10 cellular contexts compared by ENCODE assay signal in the genomic region with DNA sequence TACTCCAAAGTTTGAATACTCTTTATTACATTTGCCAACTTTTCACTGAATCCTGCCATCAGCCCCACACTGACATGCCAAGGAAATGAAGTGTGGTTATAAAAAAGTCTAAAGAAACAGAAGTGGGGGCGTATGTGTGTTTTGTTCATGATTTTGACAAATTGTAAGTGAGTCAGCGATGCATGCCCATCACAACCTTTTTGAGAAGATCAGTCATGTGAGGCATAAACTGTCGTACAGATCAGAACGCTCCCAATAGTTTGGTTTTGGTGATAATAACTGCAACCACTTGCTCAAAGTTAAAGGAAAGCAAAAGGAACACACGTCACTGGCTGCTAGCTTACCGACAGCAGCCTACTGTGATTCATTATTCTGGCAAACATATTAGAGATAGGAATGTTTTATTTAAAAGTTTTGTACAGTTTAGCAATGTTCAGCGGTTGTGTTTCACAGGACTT.
A peak's percentile ranks its signal among the peaks of the same experiment; 100 is the strongest.
DNase-seq lines count a peak whose midpoint lies in the region; ATAC-seq and TF ChIP-seq lines count a peak whose summit lies in the region.
"Had no signal": no experiment of that assay in that cellular context is flagged by ENCODE, and none has a peak within 500 bp of the region (broad histone marks: within the 10 kb centered on the region; RNA-seq: fewer than 3 reads in every experiment).

No MANE protein-coding gene starts in this region.

- H3K9me2 ChIP-seq in OCI-LY1 (ENCODE audit: low read depth, low read length) = no peaks in the 10 kb centered on the region

- H3K4me3 ChIP-seq in OCI-LY1 (ENCODE audit: low read depth, low read length, poor library complexity, severe bottlenecking) = no peak overlapping the region
- H3K4me3 ChIP-seq: cardiac muscle cell had no signal

- TF ChIP-seq CTCF in OCI-LY1 (IDR thresholded peaks at IDR 0.05; ENCODE audit: low read length) = no peak

- ATAC-seq in GM21576 (IDR thresholded peaks at IDR 0.05; ENCODE audit: unreplicated experiment) = no peak

- no peaks in the 10 kb centered on the region for H4K20me1 ChIP-seq in OCI-LY1 (ENCODE audit: insufficient read depth, low read length)

- no peaks in the 10 kb centered on the region for H3K27me3 ChIP-seq in OCI-LY1 (ENCODE audit: insufficient read depth, low read length)
- H3K27me3 ChIP-seq: cardiac muscle cell had no signal

- no peaks in the 10 kb centered on the region for H3K9me3 ChIP-seq in OCI-LY1 (ENCODE audit: low read length)

- no peak overlapping the region for H3K9ac ChIP-seq in OCI-LY1 (ENCODE audit: low read length)

- DNase-seq in GM04503 (ENCODE audit: low read depth) (peak; percentile 27), fibroblast of peridontal ligament (ENCODE audit: extremely low read depth) (peak; percentile 97), renal cortical epithelial cell (ENCODE audit: low read depth) (peak; percentile 78), NCI-H1436 treated with DMSO at 0.1 percent for 48 hours (lab: John Stamatoyannopoulos, UW) (no peak), superior temporal gyrus (ENCODE audit: extremely low spot score) (no peak), NCI-H146 treated with DMSO at 0.1 percent for 48 hours (lab: John Stamatoyannopoulos, UW; ENCODE audit: unreplicated experiment) (no peak)
- DNase-seq: T-cell had no signal

- H3K36me3 ChIP-seq in OCI-LY1 (ENCODE audit: insufficient read depth, low read length) = no peaks in the 10 kb centered on the region
- H3K36me3 ChIP-seq: cardiac muscle cell had no signal

- H3K4me1 ChIP-seq in OCI-LY1 (ENCODE audit: insufficient read depth, low read length, severe bottlenecking) = peaks cover 4% of the 10 kb centered on the region

- no peak overlapping the region for H3K27ac ChIP-seq in OCI-LY1 (ENCODE audit: low read depth, low read length, poor library complexity, severe bottlenecking)
- H3K27ac ChIP-seq: cardiac muscle cell had no signal

- H3K79me2 ChIP-seq in OCI-LY1 (ENCODE audit: insufficient read depth, low read length) = no peaks in the 10 kb centered on the region

- no peaks in the 10 kb centered on the region; the same call in 1 of the 2 replicates for H3F3A ChIP-seq in OCI-LY1 (ENCODE audit: insufficient read depth, low read length)

- H2AFZ ChIP-seq in OCI-LY1 (ENCODE audit: low read length) = no peak overlapping the region

- H3K4me2 ChIP-seq in OCI-LY1 (ENCODE audit: low read length) = 0 out of 2 replicates have a peak overlapping the region, but pooled peaks have one; percentile 3

Comparison
In these comparisons a context has a peak if more than half of its experiments do, and no peak if none do; other contexts are left out.
1. DNase-seq: peak in GM04503 (single experiment), fibroblast of peridontal ligament (single experiment) and renal cortical epithelial cell (single experiment); none in NCI-H1436 treated with DMSO at 0.1 percent for 48 hours (single experiment), superior temporal gyrus (single experiment) and NCI-H146 treated with DMSO at 0.1 percent for 48 hours (single experiment).